ENCODE assay signal across 8 cellular contexts in the genomic region with DNA sequence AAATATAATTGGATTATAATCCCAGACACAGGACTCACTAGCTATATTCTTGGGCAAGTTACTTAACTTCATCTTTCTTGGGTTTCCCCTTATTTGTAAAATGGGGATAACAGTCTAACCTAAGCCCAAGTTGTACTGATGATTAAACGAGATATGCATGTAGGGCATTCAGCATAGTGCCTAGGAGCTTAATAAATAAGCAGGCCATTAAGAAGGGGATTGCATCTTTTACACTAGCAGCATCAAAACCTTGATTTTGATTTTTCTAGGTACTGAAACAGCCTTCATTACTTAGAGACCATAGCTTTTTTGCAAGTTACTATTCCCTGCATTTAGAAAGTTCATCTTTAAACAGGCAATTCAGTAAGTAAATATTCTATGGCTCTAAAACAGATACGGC. TPM values are rescaled to one million over a fixed set of nuclear protein-coding genes. Genes with fewer than 3 reads are reported as not detected.
A peak's percentile ranks its signal among the peaks of the same experiment; 100 is the strongest.
DNase-seq lines count a peak whose midpoint lies in the region; ATAC-seq and TF ChIP-seq lines count a peak whose summit lies in the region.

No MANE protein-coding gene starts in this region.

- H3K27ac ChIP-seq in GM23338 (ENCODE audit: low read depth) = no peak overlapping the region
- H3K27ac ChIP-seq in WERI-Rb-1 = no peak overlapping the region

- H4K20me1 ChIP-seq in GM23338 (replicated peaks; ENCODE audit: insufficient read depth) = no peaks in the 10 kb centered on the region

- peaks cover 13% of the 10 kb centered on the region for H3K4me1 ChIP-seq in GM23338 (ENCODE audit: insufficient read depth)

- ATAC-seq in GM23338 (no peak), GM18909 (IDR thresholded peaks at IDR 0.05; ENCODE audit: poor library complexity, unreplicated experiment) (no peak), HG02759 (IDR thresholded peaks at IDR 0.05; ENCODE audit: unreplicated experiment) (no peak)

- peaks cover 26% of the 10 kb centered on the region for H3K79me2 ChIP-seq in GM23338 (replicated peaks; ENCODE audit: insufficient read depth)

- H3K4me3 Mint-ChIP-seq in GM23338 = peak overlapping the region; percentile 81; the same call in 2 of the 3 replicates

- H3K4me1 Mint-ChIP-seq in GM23338 = peaks cover 15% of the 10 kb centered on the region

- no peak overlapping the region for H2AFZ ChIP-seq in GM23338

- H3K4me2 ChIP-seq in GM23338 = peak overlapping the region; percentile 76

- DNase-seq in GM23338 (ENCODE audit: low spot score) = no peak
- no peak for DNase-seq in WERI-Rb-1
- DNase-seq in fibroblast of villous mesenchyme (ENCODE audit: low read depth) = no peak
- DNase-seq in skeletal muscle cell (ENCODE audit: low read depth) = no peak
- DNase-seq in G401 (ENCODE audit: low spot score) = no peak
- DNase-seq in NCI-H748 treated with DMSO at 0.1 percent for 48 hours (lab: John Stamatoyannopoulos, UW) = no peak

- H3F3A ChIP-seq in GM23338 (replicated peaks; ENCODE audit: low read depth) = no peaks in the 10 kb centered on the region

- H3K27me3 ChIP-seq in GM23338 (ENCODE audit: insufficient read depth) (no peaks in the 10 kb centered on the region), WERI-Rb-1 (ENCODE audit: insufficient read depth, low read depth, severe bottlenecking) (no peaks in the 10 kb centered on the region)

- peak overlapping the region; percentile 70 for H3K4me3 ChIP-seq in GM23338
- H3K4me3 ChIP-seq in WERI-Rb-1 (ENCODE audit: low read depth, low read length) = peak overlapping the region; percentile 48
- peak overlapping the region; percentile 98 for H3K4me3 ChIP-seq in fibroblast of villous mesenchyme (ENCODE audit: low read depth, low read length)
- H3K4me3 ChIP-seq in skeletal muscle cell (ENCODE audit: low read depth, low read length) = peak overlapping the region; percentile 62

- TF ChIP-seq CTCF in GM23338 (conservative IDR thresholded peaks at IDR 0.05; ENCODE audit: low read depth in 2 of 2) (no peak), WERI-Rb-1 (IDR thresholded peaks at IDR 0.05; ENCODE audit: low read depth, low read length) (no peak), fibroblast of villous mesenchyme (IDR thresholded peaks at IDR 0.05; ENCODE audit: insufficient read depth, low read depth, low read length) (no peak)

- H3K9me2 ChIP-seq in GM23338 (ENCODE audit: insufficient read depth) = no peaks in the 10 kb centered on the region

- H3K9me3 Mint-ChIP-seq in GM23338 = peaks cover 5% of the 10 kb centered on the region; the same call in 2 of the 3 replicates

- H3K9me3 ChIP-seq in WERI-Rb-1 (ENCODE audit: severe bottlenecking) = no peaks in the 10 kb centered on the region

- H3K27ac Mint-ChIP-seq in GM23338 = no peak overlapping the region

- no peaks in the 10 kb centered on the region for H3K36me3 ChIP-seq in GM23338 (ENCODE audit: insufficient read depth)
- H3K36me3 ChIP-seq in WERI-Rb-1 = no peaks in the 10 kb centered on the region

- H3K36me3 Mint-ChIP-seq in GM23338 (ENCODE audit: low read depth) = peaks cover 5% of the 10 kb centered on the region

- H3K27me3 Mint-ChIP-seq in GM23338 (ENCODE audit: insufficient read depth, low read depth, poor library complexity) = peaks cover 13% of the 10 kb centered on the region

- in situ Hi-C loops in G401 (cut with HindIII; ENCODE audit: low sequenced_read_pairs) = no loop called here

TF ChIP-seq in GM23338, 12 proteins besides CTCF, POLR2A, EP300 and RAD21 (continues in another document):
- TF ChIP-seq, protein P1, sequence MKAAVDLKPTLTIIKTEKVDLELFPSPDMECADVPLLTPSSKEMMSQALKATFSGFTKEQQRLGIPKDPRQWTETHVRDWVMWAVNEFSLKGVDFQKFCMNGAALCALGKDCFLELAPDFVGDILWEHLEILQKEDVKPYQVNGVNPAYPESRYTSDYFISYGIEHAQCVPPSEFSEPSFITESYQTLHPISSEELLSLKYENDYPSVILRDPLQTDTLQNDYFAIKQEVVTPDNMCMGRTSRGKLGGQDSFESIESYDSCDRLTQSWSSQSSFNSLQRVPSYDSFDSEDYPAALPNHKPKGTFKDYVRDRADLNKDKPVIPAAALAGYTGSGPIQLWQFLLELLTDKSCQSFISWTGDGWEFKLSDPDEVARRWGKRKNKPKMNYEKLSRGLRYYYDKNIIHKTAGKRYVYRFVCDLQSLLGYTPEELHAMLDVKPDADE (IDR thresholded peaks at IDR 0.05) = no peak
- TF ChIP-seq CREB1 (CRISPR knock-in tag; IDR thresholded peaks at IDR 0.05; ENCODE audit: low read depth) = no peak
- no peak for TF ChIP-seq POLR2AphosphoS5 (IDR thresholded peaks at IDR 0.05; ENCODE audit: low read depth)
- TF ChIP-seq, protein P2, sequence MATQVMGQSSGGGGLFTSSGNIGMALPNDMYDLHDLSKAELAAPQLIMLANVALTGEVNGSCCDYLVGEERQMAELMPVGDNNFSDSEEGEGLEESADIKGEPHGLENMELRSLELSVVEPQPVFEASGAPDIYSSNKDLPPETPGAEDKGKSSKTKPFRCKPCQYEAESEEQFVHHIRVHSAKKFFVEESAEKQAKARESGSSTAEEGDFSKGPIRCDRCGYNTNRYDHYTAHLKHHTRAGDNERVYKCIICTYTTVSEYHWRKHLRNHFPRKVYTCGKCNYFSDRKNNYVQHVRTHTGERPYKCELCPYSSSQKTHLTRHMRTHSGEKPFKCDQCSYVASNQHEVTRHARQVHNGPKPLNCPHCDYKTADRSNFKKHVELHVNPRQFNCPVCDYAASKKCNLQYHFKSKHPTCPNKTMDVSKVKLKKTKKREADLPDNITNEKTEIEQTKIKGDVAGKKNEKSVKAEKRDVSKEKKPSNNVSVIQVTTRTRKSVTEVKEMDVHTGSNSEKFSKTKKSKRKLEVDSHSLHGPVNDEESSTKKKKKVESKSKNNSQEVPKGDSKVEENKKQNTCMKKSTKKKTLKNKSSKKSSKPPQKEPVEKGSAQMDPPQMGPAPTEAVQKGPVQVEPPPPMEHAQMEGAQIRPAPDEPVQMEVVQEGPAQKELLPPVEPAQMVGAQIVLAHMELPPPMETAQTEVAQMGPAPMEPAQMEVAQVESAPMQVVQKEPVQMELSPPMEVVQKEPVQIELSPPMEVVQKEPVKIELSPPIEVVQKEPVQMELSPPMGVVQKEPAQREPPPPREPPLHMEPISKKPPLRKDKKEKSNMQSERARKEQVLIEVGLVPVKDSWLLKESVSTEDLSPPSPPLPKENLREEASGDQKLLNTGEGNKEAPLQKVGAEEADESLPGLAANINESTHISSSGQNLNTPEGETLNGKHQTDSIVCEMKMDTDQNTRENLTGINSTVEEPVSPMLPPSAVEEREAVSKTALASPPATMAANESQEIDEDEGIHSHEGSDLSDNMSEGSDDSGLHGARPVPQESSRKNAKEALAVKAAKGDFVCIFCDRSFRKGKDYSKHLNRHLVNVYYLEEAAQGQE (IDR thresholded peaks at IDR 0.05; ENCODE audit: unreplicated experiment) = no peak
- no peak for TF ChIP-seq EZH2phosphoT487 (IDR thresholded peaks at IDR 0.05; ENCODE audit: unreplicated experiment)
- no peak for TF ChIP-seq NANOG (IDR thresholded peaks at IDR 0.05; ENCODE audit: borderline replicate concordance)
- TF ChIP-seq EZH2 (IDR thresholded peaks at IDR 0.05; ENCODE audit: low read depth, unreplicated experiment) = no peak

RNA-seq across cellular contexts. Expression of a gene that starts 2.2 kb away (rescaled TPM):
- total RNA-seq in GM23338 (2014; rRNA removed; shearing (Covaris generic)) = 150 and 159 TPM in 2 replicates
- polyA plus RNA-seq in GM23338 (2016; fragmentation: Nextera tagmentation; extraction: Ambion mirVana) = 53.7 and 60.8 TPM in 2 replicates
- 153 and 170 TPM in 2 replicates for total RNA-seq in fibroblast of villous mesenchyme
- total RNA-seq in G401 (2014; rRNA removed; shearing (Covaris generic)) = 107 and 133 TPM in 2 replicates

Comparison
In these comparisons a context has a peak if more than half of its experiments do, and no peak if none do; other contexts are left out.
1. H3K4me3 ChIP-seq: peak in every context shown above with its lines; median percentile 98 in fibroblast of villous mesenchyme; 70 in GM23338; 62 in skeletal muscle cell; 48 in WERI-Rb-1.